13 cellular contexts compared by ENCODE assay signal in genomic region chr13:33677215-33677614, GRCh38.
A peak's percentile ranks its signal among the peaks of the same experiment; 100 is the strongest.
DNase-seq lines count a peak whose midpoint lies in the region; ATAC-seq and TF ChIP-seq lines count a peak whose summit lies in the region.
"Had no signal": no experiment of that assay in that cellular context is flagged by ENCODE, and none has a peak within 500 bp of the region (broad histone marks: within the 10 kb centered on the region; RNA-seq: fewer than 3 reads in every experiment).

No MANE protein-coding gene starts in this region.

- H3K9me3 Mint-ChIP-seq in activated T-helper 1 cell treated with anti-CD3 and anti-CD28 coated beads, Interleukin-12 subunit alpha, Interleukin-12 subunit beta, Interleukin-2, Interleukin-4 antibody, amounts not matched to agents 30 ng/mL and 10 ng/mL and 1 ng/mL, durations not matched to agents 14 hours and 24 hours and 36 hours = peaks cover 6% of the 10 kb centered on the region
- H3K9me3 Mint-ChIP-seq: stimulated activated naive CD8-positive, alpha-beta T cell treated with anti-CD3 and anti-CD28 coated beads, Interleukin-15, Interleukin-2, amounts not matched to agents 100 ng/mL and 50 ng/mL, for 24 hours had no signal

- H3K27me3 Mint-ChIP-seq in activated T-helper 1 cell treated with anti-CD3 and anti-CD28 coated beads, Interleukin-12 subunit alpha, Interleukin-12 subunit beta, Interleukin-2, Interleukin-4 antibody, amounts not matched to agents 30 ng/mL and 10 ng/mL and 1 ng/mL, durations not matched to agents 14 hours and 24 hours and 36 hours (ENCODE audit: insufficient read depth) = peaks cover 2% of the 10 kb centered on the region
- H3K27me3 Mint-ChIP-seq: activated naive CD8-positive, alpha-beta T cell had no signal

- intact Hi-C loops in activated T-helper 1 cell treated with anti-CD3 and anti-CD28 coated beads, Interleukin-12 subunit alpha, Interleukin-12 subunit beta, Interleukin-2, Interleukin-4 antibody, amounts not matched to agents 30 ng/mL and 10 ng/mL and 1 ng/mL, durations not matched to agents 14 hours and 24 hours and 36 hours (cut with micrococcal nuclease) = loop anchor here (5.0 kb wide), 1 partner anchor 530 kb away; no protein-coding TSS in a partner anchor

- TF ChIP-seq CTCF in LNCaP clone FGC (IDR thresholded peaks at IDR 0.05; ENCODE audit: control insufficient read depth, extremely low read depth, insufficient read depth) = no peak

- H3K36me3 ChIP-seq in muscle layer of duodenum (ENCODE audit: control insufficient read depth in 1 of 2, insufficient read depth in 2 of 2, low read length in 2 of 2) = no peaks in the 10 kb centered on the region

- no peaks in the 10 kb centered on the region for H3K27me3 ChIP-seq in muscle layer of duodenum (ENCODE audit: low read depth, low read length)

- peaks cover 11 to 13% of the 10 kb centered on the region in 2 donors for H3K4me1 ChIP-seq in muscle layer of duodenum (ENCODE audit: control insufficient read depth in 1 of 2, insufficient read depth in 2 of 2, low read length in 2 of 2)

- no peaks in the 10 kb centered on the region for H3K9me3 ChIP-seq in muscle layer of duodenum (ENCODE audit: control insufficient read depth in 1 of 2, low read length in 2 of 2)

- no peak for ATAC-seq in GM18498 (IDR thresholded peaks at IDR 0.05; ENCODE audit: unreplicated experiment)
- no peak for ATAC-seq in GM19328 (IDR thresholded peaks at IDR 0.05; ENCODE audit: unreplicated experiment)

- peak overlapping the region; percentile 78 for H3K27ac ChIP-seq in muscle layer of duodenum (ENCODE audit: low read length)

- H3K27ac Mint-ChIP-seq in activated T-helper 1 cell treated with anti-CD3 and anti-CD28 coated beads, Interleukin-12 subunit alpha, Interleukin-12 subunit beta, Interleukin-2, Interleukin-4 antibody, amounts not matched to agents 30 ng/mL and 10 ng/mL and 1 ng/mL, durations not matched to agents 14 hours and 24 hours and 36 hours = no peak overlapping the region
- H3K27ac Mint-ChIP-seq: activated naive CD8-positive, alpha-beta T cell; stimulated activated naive CD8-positive, alpha-beta T cell treated with anti-CD3 and anti-CD28 coated beads, Interleukin-15, Interleukin-2, amounts not matched to agents 100 ng/mL and 50 ng/mL, for 24 hours had no signal

- peaks cover 1% of the 10 kb centered on the region for H3K36me3 Mint-ChIP-seq in activated T-helper 1 cell treated with anti-CD3 and anti-CD28 coated beads, Interleukin-12 subunit alpha, Interleukin-12 subunit beta, Interleukin-2, Interleukin-4 antibody, amounts not matched to agents 30 ng/mL and 10 ng/mL and 1 ng/mL, durations not matched to agents 14 hours and 24 hours and 36 hours (ENCODE audit: low read depth)

- DNase-seq in NCI-H1092 treated with DMSO at 0.1 percent for 48 hours (lab: John Stamatoyannopoulos, UW) (peak; percentile 12), NCI-H1092 (lab: John Stamatoyannopoulos, UW) (no peak), LNCaP clone FGC (ENCODE audit: low read depth) (peak; percentile 18), dermis blood vessel endothelial cell (no peak)
- DNase-seq in activated T-helper 1 cell treated with anti-CD3 and anti-CD28 coated beads, Interleukin-12 subunit alpha, Interleukin-12 subunit beta, Interleukin-2, Interleukin-4 antibody, amounts not matched to agents 30 ng/mL and 10 ng/mL and 1 ng/mL, durations not matched to agents 14 hours and 24 hours and 36 hours (ENCODE audit: low spot score) = no peak
- DNase-seq: 8988T; central memory CD4-positive, alpha-beta T cell; SIG-M5 had no signal

- H3K4me3 ChIP-seq in LNCaP clone FGC (ENCODE audit: low read depth, low read length) (no peak overlapping the region), muscle layer of duodenum (ENCODE audit: low read depth in 1 of 2, low read length in 2 of 2) (peak overlapping the region; percentile 84 to 89)

- peaks cover 36% of the 10 kb centered on the region for H3K4me1 Mint-ChIP-seq in activated T-helper 1 cell treated with anti-CD3 and anti-CD28 coated beads, Interleukin-12 subunit alpha, Interleukin-12 subunit beta, Interleukin-2, Interleukin-4 antibody, amounts not matched to agents 30 ng/mL and 10 ng/mL and 1 ng/mL, durations not matched to agents 14 hours and 24 hours and 36 hours (ENCODE audit: low read depth)

- H3K4me3 Mint-ChIP-seq in activated T-helper 1 cell treated with anti-CD3 and anti-CD28 coated beads, Interleukin-12 subunit alpha, Interleukin-12 subunit beta, Interleukin-2, Interleukin-4 antibody, amounts not matched to agents 30 ng/mL and 10 ng/mL and 1 ng/mL, durations not matched to agents 14 hours and 24 hours and 36 hours = peak overlapping the region; percentile 17
- H3K4me3 Mint-ChIP-seq: stimulated activated naive CD8-positive, alpha-beta T cell treated with anti-CD3 and anti-CD28 coated beads, Interleukin-15, Interleukin-2, amounts not matched to agents 100 ng/mL and 50 ng/mL, for 24 hours had no signal

Comparison
In these comparisons a context has a peak if more than half of its experiments do, and no peak if none do; other contexts are left out.
1. DNase-seq: peak in NCI-H1092 treated with DMSO at 0.1 percent for 48 hours (single experiment) and LNCaP clone FGC (single experiment); none in NCI-H1092 (single experiment), activated T-helper 1 cell treated with anti-CD3 and anti-CD28 coated beads, Interleukin-12 subunit alpha, Interleukin-12 subunit beta, Interleukin-2, Interleukin-4 antibody, amounts not matched to agents 30 ng/mL and 10 ng/mL and 1 ng/mL, durations not matched to agents 14 hours and 24 hours and 36 hours (single experiment) and dermis blood vessel endothelial cell (single experiment).